23 cellular contexts compared by ENCODE assay signal in the genomic region with DNA sequence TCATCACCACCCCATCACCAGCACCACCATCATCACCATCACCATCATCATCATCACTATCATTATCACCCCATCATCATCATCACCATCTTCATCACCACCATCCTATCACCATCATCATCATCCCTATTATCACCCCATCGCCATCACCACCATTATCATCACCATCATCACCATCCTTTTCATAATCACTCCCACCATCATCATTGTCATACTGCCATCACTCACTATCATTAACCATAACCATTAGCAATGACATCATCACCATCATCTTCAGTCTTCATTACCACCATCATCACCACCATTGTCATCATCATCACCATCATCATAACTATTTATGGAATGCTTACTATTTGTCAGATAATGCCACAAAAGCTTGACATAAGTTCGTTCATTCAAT. TPM values are rescaled to one million over a fixed set of nuclear protein-coding genes. Genes with fewer than 3 reads are reported as not detected.
A peak's percentile ranks its signal among the peaks of the same experiment; 100 is the strongest.
DNase-seq lines count a peak whose midpoint lies in the region; ATAC-seq, FAIRE-seq and TF ChIP-seq lines count a peak whose summit lies in the region.
"Had no signal": no experiment of that assay in that cellular context is flagged by ENCODE, and none has a peak within 500 bp of the region (broad histone marks: within the 10 kb centered on the region; RNA-seq: fewer than 3 reads in every experiment).

No MANE protein-coding gene starts in this region.

- no peaks in the 10 kb centered on the region for H3K4me1 ChIP-seq in GM12878 (ENCODE audit: control insufficient read depth, insufficient read depth, low read length)

- no peak for TF ChIP-seq POLR2A in GM12878 (IDR thresholded peaks at IDR 0.05; ENCODE audit: low read depth, low read length)

- H3K79me2 ChIP-seq in GM12878 (ENCODE audit: control insufficient read depth, insufficient read depth, low read length), result no peaks in the 10 kb centered on the region

- H3K9ac ChIP-seq in GM12878 (ENCODE audit: control insufficient read depth, insufficient read depth, low read length), result no peak overlapping the region
- H3K9ac ChIP-seq: BLaER1 had no signal

- DNase-seq in D721Med (ENCODE audit: insufficient read length, low spot score), result no peak
- no peak for DNase-seq in HEK293T (ENCODE audit: extremely low spot score)
- no peak for DNase-seq in GM12878 (ENCODE audit: low read depth, low spot score)
- DNase-seq in NCI-H524 (lab: John Stamatoyannopoulos, UW), result no peak
- DNase-seq: 8988T; CD4-positive, alpha-beta memory T cell; DMS 273 treated with DMSO at 0.1 percent for 48 hours; DMS53; DND-41; EL; H7; KG1 had no signal

- in situ Hi-C loops in GM12878 (cut with MboI), result no loop called here

- TF ChIP-seq CTCF in D721Med (IDR thresholded peaks at IDR 0.05; ENCODE audit: insufficient read depth, missing control alignments), result no peak
- TF ChIP-seq CTCF in GM12878 (IDR thresholded peaks at IDR 0.05 in 2 of 3, conservative IDR thresholded peaks at IDR 0.05 in 1 of 3; ENCODE audit: control insufficient read depth in 2 of 3, extremely low read depth in 1 of 3, insufficient read depth in 1 of 3, low read depth in 3 of 3, low read length in 3 of 3), result no peak

- no peak overlapping the region for H2AFZ ChIP-seq in GM12878 (ENCODE audit: control insufficient read depth, low read depth, low read length)
- H2AFZ ChIP-seq: GM23338 had no signal

- H3K36me3 ChIP-seq in GM12878 (ENCODE audit: control insufficient read depth in 2 of 2, insufficient read depth in 2 of 2, low read length in 1 of 2), result no peaks in the 10 kb centered on the region

- no peaks in the 10 kb centered on the region; a peak in 1 of 4 replicates for H3K27me3 ChIP-seq in GM12878 (replicated peaks in 1 of 2; ENCODE audit: control insufficient read depth in 2 of 2, insufficient read depth in 2 of 2, low read length in 1 of 2)
- H3K27me3 ChIP-seq: BLaER1 had no signal

- H3K27ac ChIP-seq in GM12878 (ENCODE audit: control insufficient read depth, insufficient read depth) (no peak overlapping the region), temporal lobe (ENCODE audit: low read depth, low read length) (peak overlapping the region; percentile 13)
- H3K27ac ChIP-seq: BLaER1, HL-60 had no signal

- SMC1A ChIA-PET in GM12878 (lab: Charles Lee; ENCODE audit: uncharacterized antibody, unreplicated experiment), result no interaction called here

- TF ChIP-seq EP300 in GM12878 (IDR thresholded peaks at IDR 0.05; ENCODE audit: borderline replicate concordance in 1 of 2, control insufficient read depth in 1 of 2, low read depth in 2 of 2, low read length in 2 of 2), result no peak

- H3K4me3 ChIP-seq in GM12878, result no peak overlapping the region
- H3K4me3 ChIP-seq: BLaER1, GM23338 had no signal

- FAIRE-seq in D721Med (lab: Jason Lieb, UNC), result peak; percentile 41
- no peak for FAIRE-seq in GM12878 (lab: Jason Lieb, UNC)
- FAIRE-seq: GM12892, GM18507 had no signal

- no peaks in the 10 kb centered on the region for H3K9me3 ChIP-seq in GM12878 (replicated peaks; ENCODE audit: control insufficient read depth, insufficient read depth, low read length)

- intact Hi-C loops in GM12878 (cut with micrococcal nuclease; ENCODE audit: unreplicated experiment), result no loop called here

- POLR2A ChIA-PET in HEK293T (lab: Yijun Ruan, JAX) (no interaction called here), GM12878 (lab: Charles Lee) (no interaction called here)

- no peak for TF ChIP-seq RAD21 in GM12878 (IDR thresholded peaks at IDR 0.05; ENCODE audit: insufficient read depth, low read depth, low read length)

- 0% methylated on average over 2 of the region's 2 CpGs for WGBS in GM12878 (ENCODE audit: insufficient coverage, insufficient replicate concordance, low lambda C conversion rate, missing lambda C conversion rate)

- no peak overlapping the region for H3K4me2 ChIP-seq in GM12878 (ENCODE audit: control insufficient read depth, insufficient read depth)
- H3K4me2 ChIP-seq: BLaER1, GM23338 had no signal

- RAD21 ChIA-PET in GM12878 (lab: Charles Lee; ENCODE audit: unreplicated experiment), result no interaction called here

- no peaks in the 10 kb centered on the region for H4K20me1 ChIP-seq in GM12878 (ENCODE audit: control insufficient read depth, insufficient read depth)

- no TSS peak for BruUV-seq in GM12878 (replicated peaks; lab: Mats Ljungman, UMichigan)

- CTCF ChIA-PET in HEK293T (lab: Yijun Ruan, JAX) (no interaction called here), GM12878 (lab: Yijun Ruan, JAX) (no interaction called here)

- no peak for ATAC-seq in GM12878
- ATAC-seq in GM19467 (IDR thresholded peaks at IDR 0.05; ENCODE audit: unreplicated experiment), result no peak
- ATAC-seq in HG03108 (IDR thresholded peaks at IDR 0.05; ENCODE audit: unreplicated experiment), result no peak
- ATAC-seq: GM23338 had no signal

TF ChIP-seq in HEK293T, 16 proteins besides CTCF, POLR2A, EP300 and RAD21:
- TF ChIP-seq L3MBTL2 (conservative IDR thresholded peaks at IDR 0.05), result no peak
- 0 out of 2 replicates have a peak, but pooled peaks have one; percentile 38 for TF ChIP-seq TARDBP (IDR thresholded peaks at IDR 0.05)
- no peak for TF ChIP-seq ELF4 (IDR thresholded peaks at IDR 0.05)
- TF ChIP-seq LEF1 (IDR thresholded peaks at IDR 0.05; ENCODE audit: borderline replicate concordance), result no peak

TF ChIP-seq in GM12878, 131 proteins besides CTCF, POLR2A, EP300 and RAD21:
- TF ChIP-seq SMAD1 (IDR thresholded peaks at IDR 0.05; ENCODE audit: low read depth, partially characterized antibody), result no peak
- peak; percentile 51; the same call in 1 of the 2 replicates for TF ChIP-seq ATF7 (IDR thresholded peaks at IDR 0.05; ENCODE audit: low read depth)
- no peak for TF ChIP-seq E2F4 (IDR thresholded peaks at IDR 0.05; ENCODE audit: low read depth, low read length)

RNA-seq across cellular contexts. Expression of gene CRMP1, which starts 35.7 kb away (rescaled TPM):
- not detected in 2 replicates for total RNA-seq in GM12878 (2013; cell fraction: nucleolus; rRNA removed)
- total RNA-seq in GM12878 (2014; rRNA removed) (not detected in 2 replicates), GM12878 (2014; rRNA removed; fragmentation: Illumina TruSeq; extraction: Trizol) (not detected in 2 replicates), GM12878 (2021) (0.10 and 0.16 TPM in 2 replicates), temporal lobe (551 TPM)
- 2.2 TPM for polyA plus RNA-seq in GM12878 (2011; ENCODE audit: low read depth)
- polyA plus RNA-seq in GM12878 (2011; rRNA removed) (0.06 and 0.10 TPM in 2 replicates), GM12878 (2014; fragmentation: Illumina TruSeq; extraction: Trizol) (0.03 TPM in 1 of 2 replicates, not detected in the other), GM12878 (2014; fragmentation: Nextera tagmentation; extraction: Ambion mirVana) (under 1 TPM; 0.13 to 0.26 TPM), GM12878 (2014; rRNA removed) (0.08 and 0.10 TPM in 2 replicates), GM12878 (2016; fragmentation: Nextera tagmentation; extraction: Ambion mirVana) (1 to 10 TPM; 1.3 to 1.4 TPM)
- 0.10 TPM in 1 of 2 replicates, not detected in the other for polyA plus RNA-seq in GM12878 (2011; cell fraction: cytosol; rRNA removed)
- polyA plus RNA-seq in GM12878 (2011; cell fraction: nucleus; rRNA removed), result 0.10 and 0.22 TPM in 2 replicates
- 3.2 and 3.6 TPM in 2 replicates for polyA plus RNA-seq in GM12878 (2012)
- 0.10 TPM in 1 of 2 replicates, not detected in the other for polyA minus RNA-seq in GM12878 (2011; rRNA and poly(A)+ RNA removed)
- not detected in 2 replicates for polyA minus RNA-seq in GM12878 (2011; cell fraction: cytosol; rRNA and poly(A)+ RNA removed)
- not detected in 2 replicates for polyA minus RNA-seq in GM12878 (2011; cell fraction: nucleus; rRNA and poly(A)+ RNA removed)
- total RNA-seq: CD4-positive, alpha-beta memory T cell; G401 had no signal
- polyA plus RNA-seq: CD14-positive monocyte; CD4-positive, alpha-beta memory T cell; IgD-negative memory B cell had no signal

Comparison
In these comparisons a context has a peak if more than half of its experiments do, and no peak if none do; other contexts are left out.
1. RNA of gene CRMP1, which starts 35.7 kb away (total RNA-seq): 551 TPM in temporal lobe (single experiment); 0.10 to 0.16 TPM in GM12878; every median in the first group is over 100 times any median in the second.